Comparison of ENCODE assay signal across 24 cellular contexts in the genomic region with DNA sequence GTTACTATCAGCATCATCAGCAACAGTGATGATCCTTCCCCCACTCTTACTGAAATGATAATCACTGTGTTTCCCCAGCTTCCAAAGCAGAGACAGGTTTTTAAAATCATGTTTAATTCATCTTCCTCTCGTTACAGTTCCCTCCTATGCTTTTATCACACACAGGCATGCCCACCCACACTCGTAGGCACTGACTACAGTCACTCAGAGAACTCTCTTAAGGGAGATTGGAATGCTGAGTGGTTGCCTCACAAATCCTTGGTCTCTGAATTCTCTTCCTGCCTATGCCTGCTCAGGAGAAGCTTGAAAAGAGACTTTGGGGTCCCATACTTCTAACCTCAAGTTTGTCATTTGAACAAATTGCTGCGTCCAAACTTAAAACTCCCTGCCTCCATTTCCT.
DNase-seq lines count a peak whose midpoint lies in the region; ATAC-seq, FAIRE-seq and TF ChIP-seq lines count a peak whose summit lies in the region.
"Had no signal": no experiment of that assay in that cellular context is flagged by ENCODE, and none has a peak within 500 bp of the region (broad histone marks: within the 10 kb centered on the region; RNA-seq: fewer than 3 reads in every experiment).

No MANE protein-coding gene starts in this region.

- TF ChIP-seq EP300 in HepG2 (IDR thresholded peaks at IDR 0.05; ENCODE audit: low read depth in 2 of 2, low read length in 2 of 2) (no peak), HepG2 (CRISPR knock-in tag; IDR thresholded peaks at IDR 0.05; ENCODE audit: borderline replicate concordance) (no peak)

- TF ChIP-seq CTCF in HepG2 (CRISPR knock-in tag; IDR thresholded peaks at IDR 0.05) (no peak), right lobe of liver (IDR thresholded peaks at IDR 0.05) (no peak), left lung (IDR thresholded peaks at IDR 0.05) (no peak)

- TF ChIP-seq POLR2A in HepG2 (IDR thresholded peaks at IDR 0.05; ENCODE audit: insufficient read depth in 1 of 2, low read depth in 2 of 2, low read length in 2 of 2), result no peak
- no peak for TF ChIP-seq POLR2A in right lobe of liver (IDR thresholded peaks at IDR 0.05)

- CTCF ChIA-PET in HepG2 (lab: Yijun Ruan, JAX; ENCODE audit: low intra/inter-chr PET ratio, low total read pairs), result no interaction called here

- no peak overlapping the region for H3K9ac ChIP-seq in HepG2 (ENCODE audit: insufficient read depth, low read depth, low read length)
- H3K9ac ChIP-seq: BLaER1 treated with 17β-estradiol and CSF1 and Interleukin-3, amounts not matched to agents 10 nM and 100 nM had no signal

- DNase-seq in HepG2 (ENCODE audit: low spot score), result no peak
- DNase-seq in right lobe of liver, result no peak
- DNase-seq in left lung, result no peak
- DNase-seq in putamen (ENCODE audit: low spot score), result peak; percentile 42
- DNase-seq in sciatic nerve (ENCODE audit: low spot score), result no peak
- DNase-seq in stimulated activated CD4-positive, alpha-beta T cell treated with anti-CD3 and anti-CD28 coated beads, Interleukin-12 subunit alpha, Interleukin-12 subunit beta, amount 100 ng/mL, for 4 hours, result no peak
- DNase-seq: BE2C; CD4-positive, alpha-beta T cell; CD8-positive, alpha-beta memory T cell; DMS 273 treated with DMSO at 0.1 percent for 48 hours; DMS79; EL; GDM1; GOT3; HFFc6 had no signal

- no TSS peak for BruUV-seq in HepG2 (replicated peaks; lab: Mats Ljungman, UMichigan)

- H4K20me1 ChIP-seq in HepG2 (ENCODE audit: insufficient read depth, low read length), result no peaks in the 10 kb centered on the region
- H4K20me1 ChIP-seq: BLaER1 treated with 17β-estradiol and CSF1 and Interleukin-3, amounts not matched to agents 10 nM and 100 nM had no signal

- FAIRE-seq in HepG2 (lab: Jason Lieb, UNC), result no peak
- FAIRE-seq: A204.1, D721Med, GM12878, GM19239, H54 had no signal

- no peak overlapping the region for H3K27ac ChIP-seq in HepG2 (ENCODE audit: extremely low read length, insufficient read depth, low read length)
- no peak overlapping the region for H3K27ac ChIP-seq in right lobe of liver
- H3K27ac ChIP-seq in left lung, result no peak overlapping the region
- H3K27ac ChIP-seq: 22Rv1; BLaER1 treated with 17β-estradiol and CSF1 and Interleukin-3, amounts not matched to agents 10 nM and 100 nM had no signal

- ATAC-seq in HepG2 (no peak), right lobe of liver (no peak), left lung (peak; percentile 70), sciatic nerve (no peak), esophagus mucosa (no peak)
- ATAC-seq: GM12878 had no signal

- no peak overlapping the region for H2AFZ ChIP-seq in HepG2 (ENCODE audit: low read length)

- TF ChIP-seq RAD21 in HepG2 (CRISPR knock-in tag; IDR thresholded peaks at IDR 0.05), result no peak

- H3K9me3 ChIP-seq in HepG2 (ENCODE audit: low read length) (no peaks in the 10 kb centered on the region), right lobe of liver (no peaks in the 10 kb centered on the region), left lung (no peaks in the 10 kb centered on the region)
- H3K9me3 ChIP-seq: HAP-1 had no signal

- POLR2A ChIA-PET in HepG2 (lab: Yijun Ruan, JAX), result no interaction called here

- no peaks in the 10 kb centered on the region for H3K27me3 ChIP-seq in HepG2 (ENCODE audit: control insufficient read depth in 1 of 2, insufficient read depth in 2 of 2, low read length in 2 of 2)
- H3K27me3 ChIP-seq in right lobe of liver, result no peaks in the 10 kb centered on the region
- H3K27me3 ChIP-seq in left lung, result no peaks in the 10 kb centered on the region
- H3K27me3 ChIP-seq: BE2C; BLaER1 treated with 17β-estradiol and CSF1 and Interleukin-3, amounts not matched to agents 10 nM and 100 nM had no signal

- 94% methylated on average over 3 of the region's 3 CpGs for WGBS in HepG2 (ENCODE audit: low lambda C conversion rate)
- 68% methylated on average over 3 of the region's 3 CpGs for WGBS in right lobe of liver (ENCODE audit: insufficient coverage, low coverage, low lambda C conversion rate, missing lambda C conversion rate)

- intact Hi-C loops in HepG2 (cut with micrococcal nuclease; ENCODE audit: unreplicated experiment) (no loop called here), right lobe of liver (cut with DNase I) (no loop called here), left lung (cut with DNase I) (no loop called here), sciatic nerve (cut with DNase I) (no loop called here)

- H3K79me2 ChIP-seq in HepG2 (ENCODE audit: insufficient read depth, low read length), result no peaks in the 10 kb centered on the region

- H3K4me3 ChIP-seq in HepG2 (replicated peaks in 1 of 3; ENCODE audit: insufficient read depth in 1 of 3, low read depth in 2 of 3, low read length in 3 of 3) (no peak overlapping the region), right lobe of liver (no peak overlapping the region), left lung (no peak overlapping the region)
- H3K4me3 ChIP-seq: BLaER1 treated with 17β-estradiol and CSF1 and Interleukin-3, amounts not matched to agents 10 nM and 100 nM; GM12878; HAP-1 had no signal

- H3K4me2 ChIP-seq in HepG2 (ENCODE audit: low read depth, low read length), result no peak overlapping the region
- H3K4me2 ChIP-seq: BLaER1 treated with 17β-estradiol and CSF1 and Interleukin-3, amounts not matched to agents 10 nM and 100 nM had no signal

- H3K4me1 ChIP-seq in HepG2 (ENCODE audit: insufficient read depth, low read length) (peaks cover 15% of the 10 kb centered on the region), right lobe of liver (no peaks in the 10 kb centered on the region), left lung (no peaks in the 10 kb centered on the region)
- H3K4me1 ChIP-seq: BLaER1 treated with 17β-estradiol and CSF1 and Interleukin-3, amounts not matched to agents 10 nM and 100 nM; HAP-1 had no signal

- peaks cover 0 to 13% of the 10 kb centered on the region in 2 experiments; a peak in 1 of 5 replicates for H3K36me3 ChIP-seq in HepG2 (replicated peaks in 1 of 2; ENCODE audit: control insufficient read depth in 1 of 2, insufficient read depth in 2 of 2, low read length in 2 of 2)
- H3K36me3 ChIP-seq in right lobe of liver, result no peaks in the 10 kb centered on the region
- no peaks in the 10 kb centered on the region for H3K36me3 ChIP-seq in left lung
- H3K36me3 ChIP-seq: BLaER1 treated with 17β-estradiol and CSF1 and Interleukin-3, amounts not matched to agents 10 nM and 100 nM; HAP-1 had no signal

- in situ Hi-C loops in HepG2 (cut with HindIII; ENCODE audit: extremely low pct_ligation_motif_present, low pct_unique_long_range_greater_than_20kb), result no loop called here

TF ChIP-seq in HepG2, 621 proteins besides CTCF, POLR2A, EP300 and RAD21:
- TF ChIP-seq ZNF629 (CRISPR knock-in tag; conservative IDR thresholded peaks at IDR 0.05) (0 out of 2 replicates have a peak, but pooled peaks have one; percentile 12), GLI4 (CRISPR knock-in tag; IDR thresholded peaks at IDR 0.05; ENCODE audit: borderline replicate concordance) (no peak)
